Comparison of ENCODE assay signal across 22 cellular contexts in genomic region chr22:34776827-34777226, GRCh38.
DNase-seq lines count a peak whose midpoint lies in the region; ATAC-seq, FAIRE-seq and TF ChIP-seq lines count a peak whose summit lies in the region.
"Had no signal": no experiment of that assay in that cellular context is flagged by ENCODE, and none has a peak within 500 bp of the region (broad histone marks: within the 10 kb centered on the region; RNA-seq: fewer than 3 reads in every experiment).

No MANE protein-coding gene starts in this region.

- WGBS in HepG2 (ENCODE audit: low lambda C conversion rate), result 4% methylated on average over 3 of the region's 3 CpGs
- WGBS in right lobe of liver (ENCODE audit: insufficient coverage, low coverage, low lambda C conversion rate, missing lambda C conversion rate), result 42% methylated on average over 3 of the region's 3 CpGs
- 46% methylated on average over 3 of the region's 3 CpGs for WGBS in esophagus squamous epithelium, 2 donors

- FAIRE-seq in HepG2 (lab: Jason Lieb, UNC), result no peak
- FAIRE-seq: GM12892 had no signal

- H3K36me3 ChIP-seq in HepG2 (replicated peaks in 1 of 2; ENCODE audit: control insufficient read depth in 1 of 2, insufficient read depth in 2 of 2, low read length in 2 of 2) (no peaks in the 10 kb centered on the region), right lobe of liver (no peaks in the 10 kb centered on the region), neural cell (ENCODE audit: insufficient read depth, low read length) (no peaks in the 10 kb centered on the region), esophagus squamous epithelium (no peaks in the 10 kb centered on the region)
- H3K36me3 ChIP-seq: BLaER1 treated with 17β-estradiol and CSF1 and Interleukin-3, amounts not matched to agents 10 nM and 100 nM had no signal

- H3K4me3 ChIP-seq in HepG2 (replicated peaks in 1 of 3; ENCODE audit: insufficient read depth in 1 of 3, low read depth in 2 of 3, low read length in 3 of 3) (no peak overlapping the region), right lobe of liver (no peak overlapping the region), neural cell (ENCODE audit: low read length) (no peak overlapping the region), esophagus squamous epithelium (no peak overlapping the region)
- H3K4me3 ChIP-seq: BLaER1 treated with 17β-estradiol and CSF1 and Interleukin-3, amounts not matched to agents 10 nM and 100 nM had no signal

- H3K9me3 ChIP-seq in HepG2 (ENCODE audit: low read length), result peaks cover 20% of the 10 kb centered on the region
- H3K9me3 ChIP-seq in right lobe of liver, result no peaks in the 10 kb centered on the region
- H3K9me3 ChIP-seq in neural cell (ENCODE audit: low read length), result no peaks in the 10 kb centered on the region
- peaks cover 0 to 8% (median 0%) of the 10 kb centered on the region in 3 donors for H3K9me3 ChIP-seq in esophagus squamous epithelium
- H3K9me3 ChIP-seq: SK-N-SH had no signal

- H3K9ac ChIP-seq in HepG2 (ENCODE audit: insufficient read depth, low read depth, low read length) (no peak overlapping the region), neural cell (ENCODE audit: low read length) (no peak overlapping the region)
- H3K9ac ChIP-seq: BLaER1 treated with 17β-estradiol and CSF1 and Interleukin-3, amounts not matched to agents 10 nM and 100 nM; KMS-11; SK-N-SH had no signal

- intact Hi-C loops in HepG2 (cut with micrococcal nuclease; ENCODE audit: unreplicated experiment) (no loop called here), right lobe of liver (cut with DNase I) (no loop called here), esophagus squamous epithelium (cut with DNase I) (no loop called here)

- no TSS peak for BruUV-seq in HepG2 (replicated peaks; lab: Mats Ljungman, UMichigan)

- ATAC-seq in HepG2 (no peak), right lobe of liver (no peak), HG03108 (IDR thresholded peaks at IDR 0.05; ENCODE audit: unreplicated experiment) (no peak), GM21515 (IDR thresholded peaks at IDR 0.05; ENCODE audit: unreplicated experiment) (no peak)
- ATAC-seq: CD8-positive, alpha-beta T cell had no signal

- H2AFZ ChIP-seq in HepG2 (ENCODE audit: low read length), result no peak overlapping the region
- H2AFZ ChIP-seq in neural cell (ENCODE audit: low read depth, low read length), result no peak overlapping the region

- CTCF ChIA-PET in HepG2 (lab: Yijun Ruan, JAX; ENCODE audit: low intra/inter-chr PET ratio, low total read pairs), result no interaction called here

- POLR2A ChIA-PET in HepG2 (lab: Yijun Ruan, JAX), result no interaction called here

- no peaks in the 10 kb centered on the region for H3F3A ChIP-seq in neural cell (ENCODE audit: insufficient read depth, low read length, poor library complexity, severe bottlenecking)

- TF ChIP-seq EP300 in HepG2 (IDR thresholded peaks at IDR 0.05; ENCODE audit: low read depth in 2 of 2, low read length in 2 of 2), result no peak
- no peak for TF ChIP-seq EP300 in HepG2 (CRISPR knock-in tag; IDR thresholded peaks at IDR 0.05; ENCODE audit: borderline replicate concordance)
- TF ChIP-seq EP300 in neural cell (conservative IDR thresholded peaks at IDR 0.05; ENCODE audit: poor library complexity, severe bottlenecking), result peak; percentile 70

- H3K4me1 ChIP-seq in HepG2 (ENCODE audit: insufficient read depth, low read length) (no peaks in the 10 kb centered on the region), right lobe of liver (no peaks in the 10 kb centered on the region), esophagus squamous epithelium (no peaks in the 10 kb centered on the region)
- H3K4me1 ChIP-seq: BLaER1 treated with 17β-estradiol and CSF1 and Interleukin-3, amounts not matched to agents 10 nM and 100 nM had no signal

- in situ Hi-C loops in HepG2 (cut with HindIII; ENCODE audit: extremely low pct_ligation_motif_present, low pct_unique_long_range_greater_than_20kb), result no loop called here

- TF ChIP-seq RAD21 in HepG2 (CRISPR knock-in tag; IDR thresholded peaks at IDR 0.05) (no peak), neural cell (conservative IDR thresholded peaks at IDR 0.05) (no peak)

- no peaks in the 10 kb centered on the region for H4K20me1 ChIP-seq in HepG2 (ENCODE audit: insufficient read depth, low read length)
- H4K20me1 ChIP-seq in neural cell (ENCODE audit: insufficient read depth), result no peaks in the 10 kb centered on the region
- H4K20me1 ChIP-seq: BLaER1 treated with 17β-estradiol and CSF1 and Interleukin-3, amounts not matched to agents 10 nM and 100 nM had no signal

- TF ChIP-seq CTCF in HepG2 (CRISPR knock-in tag; IDR thresholded peaks at IDR 0.05) (no peak), right lobe of liver (IDR thresholded peaks at IDR 0.05) (no peak), neural cell (IDR thresholded peaks at IDR 0.05; ENCODE audit: poor library complexity, severe bottlenecking) (no peak), esophagus squamous epithelium (IDR thresholded peaks at IDR 0.05) (no peak)

- no peak overlapping the region for H3K27ac ChIP-seq in HepG2 (ENCODE audit: extremely low read length, insufficient read depth, low read length)
- H3K27ac ChIP-seq in right lobe of liver, result no peak overlapping the region
- H3K27ac ChIP-seq in neural cell (ENCODE audit: low read length), result no peak overlapping the region
- no peak overlapping the region for H3K27ac ChIP-seq in esophagus squamous epithelium
- H3K27ac ChIP-seq: BLaER1 treated with 17β-estradiol and CSF1 and Interleukin-3, amounts not matched to agents 10 nM and 100 nM; KMS-11 had no signal

- H3K4me2 ChIP-seq in HepG2 (ENCODE audit: low read depth, low read length) (no peak overlapping the region), neural cell (ENCODE audit: low read length) (no peak overlapping the region)
- H3K4me2 ChIP-seq: BLaER1 treated with 17β-estradiol and CSF1 and Interleukin-3, amounts not matched to agents 10 nM and 100 nM; KMS-11; SK-N-SH had no signal

- H3K9me2 ChIP-seq in neural cell (ENCODE audit: insufficient read depth, low read length), result no peaks in the 10 kb centered on the region
- H3K9me2 ChIP-seq: SK-N-SH had no signal

- H3K27me3 ChIP-seq in HepG2 (ENCODE audit: control insufficient read depth in 1 of 2, insufficient read depth in 2 of 2, low read length in 2 of 2), result no peaks in the 10 kb centered on the region
- no peaks in the 10 kb centered on the region for H3K27me3 ChIP-seq in right lobe of liver
- H3K27me3 ChIP-seq in neural cell (ENCODE audit: insufficient read depth, low read depth, low read length), result no peaks in the 10 kb centered on the region
- no peaks in the 10 kb centered on the region for H3K27me3 ChIP-seq in esophagus squamous epithelium
- H3K27me3 ChIP-seq: BLaER1 treated with 17β-estradiol and CSF1 and Interleukin-3, amounts not matched to agents 10 nM and 100 nM had no signal

- H3K79me2 ChIP-seq in HepG2 (ENCODE audit: insufficient read depth, low read length), result no peaks in the 10 kb centered on the region
- no peaks in the 10 kb centered on the region for H3K79me2 ChIP-seq in neural cell (replicated peaks; ENCODE audit: insufficient read depth, low read length)

- TF ChIP-seq POLR2A in HepG2 (IDR thresholded peaks at IDR 0.05; ENCODE audit: insufficient read depth in 1 of 2, low read depth in 2 of 2, low read length in 2 of 2) (no peak), right lobe of liver (IDR thresholded peaks at IDR 0.05) (no peak), esophagus squamous epithelium (IDR thresholded peaks at IDR 0.05) (no peak)

- no peak for DNase-seq in HepG2 (ENCODE audit: low spot score)
- DNase-seq in right lobe of liver, result no peak
- peak; percentile 57 for DNase-seq in RPMI7951 (ENCODE audit: low read depth)
- no peak for DNase-seq in amygdala (lab: John Stamatoyannopoulos, UW)
- no peak for DNase-seq in esophagus squamous epithelium (lab: John Stamatoyannopoulos, UW)
- DNase-seq: Calu3; CD8-positive, alpha-beta T cell; NCI-H1092; NCI-H1436 treated with DMSO at 0.1 percent for 48 hours; NCI-H2029 treated with DMSO at 0.1 percent for 48 hours; NCI-H2171; NCI-H446 treated with DMSO at 0.1 percent for 48 hours; NCI-H69; RPMI8226; SHP77 treated with DMSO at 0.1 percent for 48 hours; SK-N-SH had no signal

TF ChIP-seq in HepG2, 621 proteins besides CTCF, POLR2A, EP300 and RAD21:
- TF ChIP-seq CREB1 (IDR thresholded peaks at IDR 0.05) (peak; percentile 32; the same call in 1 of the 2 replicates), CREB1 (CRISPR knock-in tag; IDR thresholded peaks at IDR 0.05) (no peak), NFATC3 (CRISPR knock-in tag; IDR thresholded peaks at IDR 0.05) (no peak)

TF ChIP-seq in neural cell, 6 proteins besides CTCF, POLR2A, EP300 and RAD21:
- TF ChIP-seq MXI1 (conservative IDR thresholded peaks at IDR 0.05; ENCODE audit: poor library complexity, severe bottlenecking) (no peak), POLR2AphosphoS5 (IDR thresholded peaks at IDR 0.05) (no peak)
